17 cellular contexts compared by ENCODE assay signal in the genomic region with DNA sequence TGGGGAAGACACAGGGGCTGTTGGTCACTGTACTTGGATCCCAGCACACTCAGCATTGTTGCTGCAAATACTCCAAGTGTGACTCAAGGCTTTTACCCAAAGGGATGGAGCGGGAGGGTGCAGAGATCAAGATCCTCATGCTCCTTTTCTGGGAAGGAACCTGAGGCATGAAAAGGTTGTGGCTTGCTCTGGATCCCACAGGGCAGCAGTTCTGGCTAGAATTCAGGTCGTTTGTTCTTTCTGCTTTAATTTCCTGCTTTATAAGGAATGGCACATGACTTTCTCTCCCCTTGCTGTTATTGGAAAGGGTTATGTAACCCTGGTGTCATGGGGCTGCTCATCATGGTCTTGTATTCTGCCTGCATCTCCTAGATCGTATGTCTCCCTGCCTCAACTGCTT.
"Had no signal": no experiment of that assay in that cellular context is flagged by ENCODE, and none has a peak within 500 bp of the region (broad histone marks: within the 10 kb centered on the region; RNA-seq: fewer than 3 reads in every experiment).

No MANE protein-coding gene starts in this region.

- H3K9ac ChIP-seq: parathyroid adenoma had no signal

- H3K4me3 ChIP-seq: adrenal gland, suprapubic skin had no signal

- H3K36me3 ChIP-seq: adrenal gland, brain microvascular endothelial cell, neutrophil, suprapubic skin, WERI-Rb-1 had no signal

- ATAC-seq: activated CD4-positive, alpha-beta T cell treated with anti-CD3 and anti-CD28 coated beads for 36 hours; left colon; naive thymus-derived CD4-positive, alpha-beta T cell had no signal

- H3K27ac ChIP-seq: adrenal gland, brain microvascular endothelial cell, neutrophil, parathyroid adenoma, suprapubic skin, WERI-Rb-1 had no signal

- H3K79me2 ChIP-seq: parathyroid adenoma had no signal

- H2AFZ ChIP-seq: parathyroid adenoma had no signal

- H3K9me3 ChIP-seq: adrenal gland, neutrophil, suprapubic skin had no signal

- DNase-seq: activated CD4-positive, alpha-beta memory T cell treated with anti-CD3 and anti-CD28 coated beads, Interleukin-2, amount 10 ng/mL, durations not matched to agents 7 days and 5 days; activated CD4-positive, alpha-beta T cell treated with anti-CD3 and anti-CD28 coated beads for 36 hours; activated effector memory CD4-positive, alpha-beta T cell treated with Interleukin-2 at 50 U/mL for 16 hours; activated T-cell treated with anti-CD3 and anti-CD28 coated beads, Interleukin-2, amount 50 U/mL, for 24 hours; adrenal gland; brain microvascular endothelial cell; cerebellar nuclear complex; effector memory CD4-positive, alpha-beta T cell; left colon; mammary epithelial cell; naive thymus-derived CD4-positive, alpha-beta T cell; stimulated activated CD4-positive, alpha-beta T cell treated with anti-CD3 and anti-CD28 coated beads, Interleukin-4, amount 100 ng/mL, for 1 hour; stimulated activated naive CD4-positive, alpha-beta T cell treated with Interleukin-2 at 50 U/mL for 16 hours; WERI-Rb-1 had no signal

- H3K27me3 ChIP-seq: adrenal gland, brain microvascular endothelial cell, neutrophil, suprapubic skin had no signal

- H3K4me1 ChIP-seq: adrenal gland, parathyroid adenoma had no signal
